ENCODE assay signal across 16 cellular contexts in the genomic region with DNA sequence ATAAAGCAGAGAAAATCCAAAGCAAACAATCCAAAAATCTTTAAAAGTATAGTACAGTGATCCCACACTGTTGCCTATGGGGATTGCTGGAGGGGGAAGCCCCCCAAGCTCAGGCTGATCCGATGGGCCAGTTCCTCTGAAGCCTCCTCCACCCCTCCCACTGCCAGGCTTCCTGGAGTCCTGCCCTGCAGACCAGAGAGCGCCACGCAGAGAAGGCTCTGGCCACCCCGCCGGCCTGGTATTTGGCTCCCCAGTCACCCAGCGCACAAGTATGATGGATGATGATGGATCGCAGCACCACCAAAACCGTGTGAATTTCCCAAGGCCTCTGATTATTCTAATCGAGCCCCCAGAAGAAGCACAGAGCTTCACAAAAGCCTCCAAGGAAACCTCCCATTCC.
A peak's percentile ranks its signal among the peaks of the same experiment; 100 is the strongest.
DNase-seq lines count a peak whose midpoint lies in the region; ATAC-seq and TF ChIP-seq lines count a peak whose summit lies in the region.
"Had no signal": no experiment of that assay in that cellular context is flagged by ENCODE, and none has a peak within 500 bp of the region (broad histone marks: within the 10 kb centered on the region; RNA-seq: fewer than 3 reads in every experiment).

No MANE protein-coding gene starts in this region.

- no peaks in the 10 kb centered on the region for H3K27me3 Mint-ChIP-seq in neural crest cell (ENCODE audit: low read depth)

- no peak for TF ChIP-seq CTCF in cardiac muscle cell (IDR thresholded peaks at IDR 0.05; ENCODE audit: low read depth, low read length)
- no peak for TF ChIP-seq CTCF in neural crest cell (conservative IDR thresholded peaks at IDR 0.05)

- no peak overlapping the region for H3K4me3 ChIP-seq in cardiac muscle cell
- H3K4me3 ChIP-seq: GM12878, PC-9 had no signal

- DNase-seq in cardiac muscle cell (ENCODE audit: low read depth in 1 of 2, low spot score in 1 of 2) (peak; percentile 28 to 30), left ventricle myocardium superior (no peak), ecto neural progenitor cell (ENCODE audit: low spot score) (peak; percentile 49), neural crest cell (ENCODE audit: low read depth, low spot score) (peak; percentile 1), UCSD-AML1 (lab: John Stamatoyannopoulos, UW; ENCODE audit: unreplicated experiment) (no peak)
- no peak for DNase-seq in activated CD4-positive, alpha-beta T cell treated with anti-CD3 and anti-CD28 coated beads, Interleukin-2, amount 50 U/mL, for 1 hour
- no peak for DNase-seq in NK-92 treated with Interleukin-12 subunit alpha and Interleukin-12 subunit beta, amount 100 ng/mL, for 24 hours (lab: John Stamatoyannopoulos, UW)
- DNase-seq: COR-L47, NCI-H146, NCI-H2081 treated with DMSO at 0.1 percent for 48 hours, NCI-H345, NCI-H69, PC-9 had no signal

- peaks cover 13% of the 10 kb centered on the region for H3K4me1 Mint-ChIP-seq in neural crest cell

- H3K4me3 Mint-ChIP-seq in neural crest cell, result no peak overlapping the region

- H3K27ac ChIP-seq in cardiac muscle cell, result no peak overlapping the region
- H3K27ac ChIP-seq: C4-2B, PC-9 had no signal

- peaks cover 22% of the 10 kb centered on the region for H3K4me1 ChIP-seq in cardiac muscle cell (ENCODE audit: low read depth)

- no peak for ATAC-seq in left ventricle myocardium superior
- no peak for ATAC-seq in HG03571 (IDR thresholded peaks at IDR 0.05; ENCODE audit: unreplicated experiment)
- ATAC-seq: GM12878 had no signal

- H3K36me3 Mint-ChIP-seq in neural crest cell (ENCODE audit: low read depth), result no peaks in the 10 kb centered on the region

- H3K9me3 Mint-ChIP-seq in neural crest cell, result no peaks in the 10 kb centered on the region

- H3K27ac Mint-ChIP-seq in neural crest cell (ENCODE audit: unreplicated experiment), result peak overlapping the region; percentile 54

- no peaks in the 10 kb centered on the region for H3K36me3 ChIP-seq in cardiac muscle cell

- H3K9me3 ChIP-seq in cardiac muscle cell (ENCODE audit: low read depth), result no peaks in the 10 kb centered on the region

- H3K27me3 ChIP-seq in cardiac muscle cell, result no peaks in the 10 kb centered on the region

- intact Hi-C loops in left ventricle myocardium superior (cut with micrococcal nuclease), result no loop called here

Comparison
In these comparisons a context has a peak if more than half of its experiments do, and no peak if none do; other contexts are left out.
1. DNase-seq: peak in cardiac muscle cell (2 of 2), ecto neural progenitor cell (single experiment) and neural crest cell (single experiment); none in left ventricle myocardium superior (single experiment), activated CD4-positive, alpha-beta T cell treated with anti-CD3 and anti-CD28 coated beads, Interleukin-2, amount 50 U/mL, for 1 hour (single experiment), NK-92 treated with Interleukin-12 subunit alpha and Interleukin-12 subunit beta, amount 100 ng/mL, for 24 hours (single experiment) and UCSD-AML1 (single experiment).